Comparison of ENCODE assay signal across 18 cellular contexts in genomic region chr5:114658179-114658578, GRCh38.
"Had no signal": no experiment of that assay in that cellular context is flagged by ENCODE, and none has a peak within 500 bp of the region (broad histone marks: within the 10 kb centered on the region; RNA-seq: fewer than 3 reads in every experiment).

No MANE protein-coding gene starts in this region.

- H3K9me3 ChIP-seq: ascending aorta, gastrocnemius medialis, mucosa of descending colon had no signal

- H3K27ac ChIP-seq: ascending aorta, coronary artery, gastrocnemius medialis, VCaP had no signal

- ATAC-seq: activated CD4-positive, alpha-beta T cell treated with anti-CD3 and anti-CD28 coated beads for 36 hours; gastrocnemius medialis; mucosa of descending colon; natural killer cell; right cardiac atrium; stimulated activated memory B cell treated with anti-CD40 and anti-IgM and Interleukin-4, amounts not matched to agents 10 μg/mL and 1 μg/mL and 100 μg/mL, for 72 hours had no signal

- H3K27me3 ChIP-seq: ascending aorta, gastrocnemius medialis had no signal

- H3K36me3 ChIP-seq: ascending aorta, gastrocnemius medialis had no signal

- H3K4me1 ChIP-seq: ascending aorta, gastrocnemius medialis had no signal

- DNase-seq: activated CD4-positive, alpha-beta memory T cell treated with anti-CD3 and anti-CD28 coated beads, Interleukin-2, amount 10 ng/mL, durations not matched to agents 7 days and 5 days; activated CD4-positive, alpha-beta T cell treated with anti-CD3 and anti-CD28 coated beads for 36 hours; activated gamma-delta T cell; activated T-cell treated with anti-CD3 and anti-CD28 coated beads, Interleukin-2, amount 50 U/mL, for 48 hours; caudate nucleus; effector CD4-positive, alpha-beta T cell; gastrocnemius medialis; kidney glomerular epithelial cell; mucosa of descending colon; natural killer cell; nucleus accumbens; right cardiac atrium; stimulated activated CD4-positive, alpha-beta T cell treated with anti-CD3 and anti-CD28 coated beads, Interleukin-1b, Interleukin-23, amount 100 ng/mL, for 48 hours; T-helper 9 cell had no signal

- H3K4me3 ChIP-seq: ascending aorta, coronary artery, gastrocnemius medialis, mucosa of descending colon had no signal
